9 cellular contexts compared by ENCODE assay signal in genomic region chr5:126370796-126371718, GRCh38. TPM values are rescaled to one million over a fixed set of nuclear protein-coding genes. Genes with fewer than 3 reads are reported as not detected.
DNase-seq lines count a peak whose midpoint lies in the region; ATAC-seq, FAIRE-seq and TF ChIP-seq lines count a peak whose summit lies in the region.
"Had no signal": no experiment of that assay in that cellular context is flagged by ENCODE, and none has a peak within 500 bp of the region (broad histone marks: within the 10 kb centered on the region; RNA-seq: fewer than 3 reads in every experiment).

No MANE protein-coding gene starts in this region.

- POLR2A ChIA-PET in Caco-2 (lab: Charles Lee): interaction anchor here (0.9 kb wide), 1 partner anchor 223 kb away, joined by 3 read pairs; no protein-coding TSS in a partner anchor

- H3K27me3 Mint-ChIP-seq in Caco-2 (ENCODE audit: insufficient read depth, unreplicated experiment): no peaks in the 10 kb centered on the region
- H3K27me3 Mint-ChIP-seq in mesothelial cell of epicardium (ENCODE audit: low read depth): no peaks in the 10 kb centered on the region

- peak in 1 of 2 experiments; percentile 13 for TF ChIP-seq CTCF in Caco-2 (IDR thresholded peaks at IDR 0.05; ENCODE audit: insufficient read depth in 1 of 2, low read depth in 1 of 2, low read length in 1 of 2, severe bottlenecking in 1 of 2, unreplicated experiment in 1 of 2)
- TF ChIP-seq CTCF in bronchial epithelial cell (IDR thresholded peaks at IDR 0.05; ENCODE audit: insufficient read depth, low read length, severe bottlenecking): peak; percentile 17
- TF ChIP-seq CTCF in mesothelial cell of epicardium (IDR thresholded peaks at IDR 0.05; ENCODE audit: unreplicated experiment): no peak

- no peaks in the 10 kb centered on the region for H3K9me3 ChIP-seq in Caco-2

- H3K9me3 Mint-ChIP-seq in Caco-2 (ENCODE audit: unreplicated experiment) (no peaks in the 10 kb centered on the region), mesothelial cell of epicardium (no peaks in the 10 kb centered on the region)
- H3K9me3 Mint-ChIP-seq: CD8-positive, alpha-beta T cell had no signal

- no peaks in the 10 kb centered on the region for H3K36me3 Mint-ChIP-seq in Caco-2 (ENCODE audit: insufficient read depth, unreplicated experiment)
- no peaks in the 10 kb centered on the region for H3K36me3 Mint-ChIP-seq in mesothelial cell of epicardium
- H3K36me3 Mint-ChIP-seq: CD8-positive, alpha-beta T cell had no signal

- ATAC-seq in sciatic nerve (no peak), GM21825 (IDR thresholded peaks at IDR 0.05; ENCODE audit: unreplicated experiment) (no peak)
- ATAC-seq: CD8-positive, alpha-beta T cell had no signal

- H3K4me1 Mint-ChIP-seq in Caco-2 (ENCODE audit: low read depth, unreplicated experiment): peaks cover 28% of the 10 kb centered on the region
- H3K4me1 Mint-ChIP-seq in mesothelial cell of epicardium: peaks cover 42% of the 10 kb centered on the region

- no peak for FAIRE-seq in bronchial epithelial cell (lab: Jason Lieb, UNC)

- BruUV-seq in Caco-2 (replicated peaks; lab: Mats Ljungman, UMichigan): no TSS peak

- intact Hi-C loops in Caco-2 (cut with micrococcal nuclease; ENCODE audit: unreplicated experiment): loop anchor here (2.0 kb wide), 1 partner anchor 52 kb away; the partner anchor contains the start of gene GRAMD2B
- intact Hi-C loops in sciatic nerve (cut with DNase I): no loop called here

- CTCF ChIA-PET in Caco-2 (lab: Charles Lee): interaction anchor here (1.2 to 1.4 kb wide), 2 partner anchors 120 to 230 kb away, joined by 3 to 4 read pairs; partner anchors contain the start of gene PHAX

- peaks cover 44% of the 10 kb centered on the region for H3K4me1 ChIP-seq in Caco-2

- H3K4me3 ChIP-seq in Caco-2 (ENCODE audit: low read depth, low read length): peak overlapping the region; percentile 26
- peak overlapping the region; percentile 24 for H3K4me3 ChIP-seq in bronchial epithelial cell (ENCODE audit: low read depth, low read length)

- H3K27ac Mint-ChIP-seq in Caco-2 (ENCODE audit: unreplicated experiment) (peak overlapping the region; percentile 50), mesothelial cell of epicardium (peak overlapping the region; percentile 55)
- H3K27ac Mint-ChIP-seq: CD8-positive, alpha-beta T cell had no signal

- H3K4me3 Mint-ChIP-seq in Caco-2 (ENCODE audit: unreplicated experiment) (peak overlapping the region; percentile 65), mesothelial cell of epicardium (no peak overlapping the region)
- H3K4me3 Mint-ChIP-seq: CD8-positive, alpha-beta T cell had no signal

- DNase-seq in Caco-2 (peak; percentile 20 to 55), HT-29 (ENCODE audit: low spot score) (peak; percentile 88), bronchial epithelial cell (ENCODE audit: low read depth) (peak; percentile 86), mesothelial cell of epicardium (ENCODE audit: low spot score in 2 of 2, unreplicated experiment in 2 of 2) (no peak), sciatic nerve (ENCODE audit: low spot score) (no peak), GM19240 (ENCODE audit: insufficient read length, low spot score) (no peak)
- no peak for DNase-seq in activated CD4-positive, alpha-beta T cell treated with anti-CD3 and anti-CD28 coated beads for 4 hours
- DNase-seq: CD8-positive, alpha-beta T cell had no signal

- H3K27me3 ChIP-seq in Caco-2 (replicated peaks; ENCODE audit: control insufficient read depth, insufficient read depth, low read length) (no peaks in the 10 kb centered on the region), bronchial epithelial cell (ENCODE audit: control insufficient read depth, insufficient read depth, low read length) (no peaks in the 10 kb centered on the region)

- H3K36me3 ChIP-seq in Caco-2 (ENCODE audit: control insufficient read depth, insufficient read depth, low read length) (no peaks in the 10 kb centered on the region), bronchial epithelial cell (ENCODE audit: control insufficient read depth, insufficient read depth, low read length) (no peaks in the 10 kb centered on the region)

RNA-seq across cellular contexts. Expression of gene GRAMD2B, which starts 52.2 kb away (rescaled TPM):
- total RNA-seq in Caco-2 (2022) (3.0 TPM in 2 replicates), bronchial epithelial cell (9.2 and 12.0 TPM in 2 replicates), mesothelial cell of epicardium (12.0 to 15.0 TPM (median 14.0 TPM) in 3 replicates), sciatic nerve (42.3 TPM)
- total RNA-seq in HT-29 (2014; rRNA removed; shearing (Covaris generic)): 4.0 and 5.7 TPM in 2 replicates

Comparison
In these comparisons a context has a peak if more than half of its experiments do, and no peak if none do; other contexts are left out.
1. DNase-seq: peak in Caco-2 (2 of 2), HT-29 (single experiment) and bronchial epithelial cell (single experiment); none in mesothelial cell of epicardium (0 of 2), sciatic nerve (single experiment), GM19240 (single experiment) and activated CD4-positive, alpha-beta T cell treated with anti-CD3 and anti-CD28 coated beads for 4 hours (0 of 2).